8 cellular contexts compared by ENCODE assay signal in the genomic region with DNA sequence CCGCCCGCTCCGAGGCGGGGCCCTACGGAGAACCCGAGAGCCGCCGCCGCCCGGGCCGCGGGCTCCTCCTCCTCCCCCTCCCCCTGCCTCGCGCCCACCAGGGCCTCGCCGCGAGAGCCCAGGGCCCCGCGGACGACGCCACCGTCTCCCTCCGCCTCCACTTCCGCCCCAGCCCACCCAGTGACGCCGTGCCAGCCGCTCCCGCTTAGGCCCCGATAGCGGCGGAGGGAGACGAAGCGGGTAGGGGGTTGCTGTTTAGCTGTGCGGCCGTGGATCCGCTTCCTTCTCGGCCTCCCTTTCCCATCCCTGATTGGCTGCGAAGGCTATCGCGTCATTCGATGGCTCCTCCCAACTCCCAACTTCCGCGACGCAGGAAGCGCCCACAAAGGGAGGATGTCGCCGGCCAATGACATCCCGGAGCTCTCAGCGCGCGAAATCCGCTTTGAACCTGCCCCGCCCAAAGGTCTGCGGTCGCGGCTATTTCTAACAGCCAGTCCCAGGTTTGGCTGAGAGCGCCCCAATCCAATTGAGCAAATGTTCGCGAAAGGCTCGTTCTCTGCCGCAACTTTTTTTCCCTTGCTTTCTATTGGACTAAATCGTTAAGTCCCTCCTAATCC. TPM values are rescaled to one million over a fixed set of nuclear protein-coding genes. Genes with fewer than 3 reads are reported as not detected.
DNase-seq lines count a peak whose midpoint lies in the region; TF ChIP-seq lines count a peak whose summit lies in the region.

A gene (minus strand): TSS at position 277 of the 617 bp plus-strand sequence. CDS start 304 bp downstream, outside the sequence.

- no peaks in the 10 kb centered on the region for H3K27me3 ChIP-seq in H9 (ENCODE audit: insufficient read depth, low read length)
- H3K27me3 ChIP-seq in MG63, result no peaks in the 10 kb centered on the region

- H2BK12ac ChIP-seq in H9 (ENCODE audit: insufficient read length, low read depth, low read length), result no peak within 1 kb of the TSS

- H2AK5ac ChIP-seq in H9 (ENCODE audit: insufficient read length, low read length), result no peak within 1 kb of the TSS

- peak within 1 kb of the TSS; percentile 62 for H4K8ac ChIP-seq in H9 (replicated peaks; ENCODE audit: insufficient read length, low read depth, low read length)

- peak within 1 kb of the TSS; percentile 85 for H2BK5ac ChIP-seq in H9 (ENCODE audit: insufficient read length, low read length)

- H3K9me3 Mint-ChIP-seq in H9 (no peaks in the 10 kb centered on the region), nephron (no peaks in the 10 kb centered on the region)
- H3K9me3 Mint-ChIP-seq in stimulated activated naive CD8-positive, alpha-beta T cell treated with anti-CD3 and anti-CD28 coated beads, Interleukin-15, Interleukin-2, amounts not matched to agents 100 ng/mL and 50 ng/mL, for 24 hours, result no peaks in the 10 kb centered on the region

- peak within 1 kb of the TSS; percentile 100 for H3K27ac Mint-ChIP-seq in H9
- peak within 1 kb of the TSS; percentile 97 to 100 (median 100) for H3K27ac Mint-ChIP-seq in nephron
- peak within 1 kb of the TSS; percentile 100 for H3K27ac Mint-ChIP-seq in stimulated activated naive CD8-positive, alpha-beta T cell treated with anti-CD3 and anti-CD28 coated beads, Interleukin-15, Interleukin-2, amounts not matched to agents 100 ng/mL and 50 ng/mL, for 24 hours

- H3K9ac ChIP-seq in H9 (ENCODE audit: extremely low read depth, insufficient read length, low read length), result peak within 1 kb of the TSS; percentile 98

- peaks cover 8% of the 10 kb centered on the region for H3K23me2 ChIP-seq in H9 (ENCODE audit: insufficient read length, low read depth, low read length, poor library complexity, severe bottlenecking)

- no CpG with 5 or more reads among the region's 62 CpGs for WGBS in H9 (ENCODE audit: extremely low coverage, insufficient read length, low lambda C conversion rate)

- H4K20me1 ChIP-seq in H9 (ENCODE audit: control insufficient read depth, insufficient read depth, insufficient read length), result no peaks in the 10 kb centered on the region

- no peaks in the 10 kb centered on the region for H3K79me1 ChIP-seq in H9 (ENCODE audit: insufficient read depth, low read depth, low read length, poor library complexity, severe bottlenecking)

- H3K18ac ChIP-seq in H9 (ENCODE audit: insufficient read length, low read depth, low read length), result peak within 1 kb of the TSS; percentile 98

- peak within 1 kb of the TSS; percentile 98 for H3K14ac ChIP-seq in H9 (ENCODE audit: insufficient read depth, low read length)

- peaks cover 36% of the 10 kb centered on the region for H3K36me3 ChIP-seq in MG63

- H4K5ac ChIP-seq in H9 (ENCODE audit: insufficient read length, low read depth, low read length), result peak within 1 kb of the TSS; percentile 85

- peak; percentile 98 for DNase-seq in ELR (ENCODE audit: low read depth)
- DNase-seq in H9, result peak; percentile 98
- DNase-seq in MG63, result peak; percentile 98
- peak; percentile 93 for DNase-seq in SHP77 treated with DMSO at 0.1 percent for 48 hours (lab: John Stamatoyannopoulos, UW)
- peak; percentile 98 for DNase-seq in activated effector memory CD4-positive, alpha-beta T cell treated with anti-CD3 and anti-CD28 coated beads, Interleukin-2, amount 50 U/mL, for 16 hours
- DNase-seq in fibroblast of the aortic adventitia (ENCODE audit: low read depth), result peak; percentile 99

- no peak within 1 kb of the TSS for H2AFZ ChIP-seq in H9 (ENCODE audit: low read length)

- H3K4me1 Mint-ChIP-seq in H9 (peaks cover 32 to 37% of the 10 kb centered on the region in 2 experiments), nephron (peaks cover 38% of the 10 kb centered on the region)
- peaks cover 65% of the 10 kb centered on the region for H3K4me1 Mint-ChIP-seq in stimulated activated naive CD8-positive, alpha-beta T cell treated with anti-CD3 and anti-CD28 coated beads, Interleukin-15, Interleukin-2, amounts not matched to agents 100 ng/mL and 50 ng/mL, for 24 hours (ENCODE audit: low read depth)

- no peak within 1 kb of the TSS for H2BK15ac ChIP-seq in H9 (ENCODE audit: low read depth, low read length)

- no peak within 1 kb of the TSS for H2BK20ac ChIP-seq in H9 (ENCODE audit: low read depth, low read length, poor library complexity, severe bottlenecking)

- peak within 1 kb of the TSS; percentile 64 for H3K56ac ChIP-seq in H9 (ENCODE audit: insufficient read length, low read depth, low read length)

- peak within 1 kb of the TSS; percentile 75; the same call in 1 of the 2 replicates for H3K4ac ChIP-seq in H9 (ENCODE audit: low read depth, low read length)

- H3K4me3 ChIP-seq in MG63 (peak within 1 kb of the TSS; percentile 98), fibroblast of the aortic adventitia (ENCODE audit: low read depth, low read length) (peak within 1 kb of the TSS; percentile 87)

- H3T11ph ChIP-seq in H9 (ENCODE audit: low read length), result peak within 1 kb of the TSS; percentile 96

- H3K36me3 Mint-ChIP-seq in H9 (ENCODE audit: insufficient read depth in 1 of 3, low read depth in 3 of 3) (peaks cover 14 to 43% (median 28%) of the 10 kb centered on the region in 3 experiments; a peak in 6 of 7 replicates), nephron (ENCODE audit: low read depth) (peaks cover 25% of the 10 kb centered on the region)
- peaks cover 66% of the 10 kb centered on the region for H3K36me3 Mint-ChIP-seq in stimulated activated naive CD8-positive, alpha-beta T cell treated with anti-CD3 and anti-CD28 coated beads, Interleukin-15, Interleukin-2, amounts not matched to agents 100 ng/mL and 50 ng/mL, for 24 hours (ENCODE audit: low read depth)

- H3K79me2 ChIP-seq in H9 (ENCODE audit: insufficient read depth, low read length), result peaks cover 20% of the 10 kb centered on the region; the same call in 1 of the 2 replicates

- peak within 1 kb of the TSS; percentile 93 for H3K4me2 ChIP-seq in H9 (ENCODE audit: insufficient read depth, insufficient read length, low read length)

- peak within 1 kb of the TSS; percentile 73 for H4K91ac ChIP-seq in H9 (ENCODE audit: insufficient read length, low read depth, low read length)

- H3K4me1 ChIP-seq in H9 (ENCODE audit: insufficient read depth, low read length), result no peaks in the 10 kb centered on the region

- H3K27me3 Mint-ChIP-seq in H9 (ENCODE audit: low read depth), result no peaks in the 10 kb centered on the region
- no peaks in the 10 kb centered on the region for H3K27me3 Mint-ChIP-seq in nephron (ENCODE audit: low read depth)
- no peaks in the 10 kb centered on the region for H3K27me3 Mint-ChIP-seq in stimulated activated naive CD8-positive, alpha-beta T cell treated with anti-CD3 and anti-CD28 coated beads, Interleukin-15, Interleukin-2, amounts not matched to agents 100 ng/mL and 50 ng/mL, for 24 hours

- H3K23ac ChIP-seq in H9 (ENCODE audit: insufficient read length, low read depth, low read length), result no peak within 1 kb of the TSS

- peak within 1 kb of the TSS; percentile 95 for H3K27ac ChIP-seq in H9 (ENCODE audit: insufficient read length, low read depth, low read length)

- TF ChIP-seq CTCF in H9 (conservative IDR thresholded peaks at IDR 0.05) (no peak), fibroblast of the aortic adventitia (IDR thresholded peaks at IDR 0.05; ENCODE audit: insufficient read depth, low read length) (no peak), nephron (IDR thresholded peaks at IDR 0.05; ENCODE audit: unreplicated experiment in 3 of 3) (no peak)

- H3K9me3 ChIP-seq in H9 (ENCODE audit: control insufficient read depth, low read depth, low read length) (no peaks in the 10 kb centered on the region), MG63 (no peaks in the 10 kb centered on the region)

- H2BK120ac ChIP-seq in H9 (ENCODE audit: low read depth, low read length, poor library complexity, severe bottlenecking), result peak within 1 kb of the TSS; percentile 98

- H3K4me3 Mint-ChIP-seq in H9, result peak within 1 kb of the TSS; percentile 95 to 98
- H3K4me3 Mint-ChIP-seq in nephron, result peak within 1 kb of the TSS; percentile 99 to 100 (median 100)
- H3K4me3 Mint-ChIP-seq in stimulated activated naive CD8-positive, alpha-beta T cell treated with anti-CD3 and anti-CD28 coated beads, Interleukin-15, Interleukin-2, amounts not matched to agents 100 ng/mL and 50 ng/mL, for 24 hours, result peak within 1 kb of the TSS; percentile 97

RNA-seq across cellular contexts. Expression of the gene that starts here (rescaled TPM):
- total RNA-seq in H9 (2021) (31.5 and 34.1 TPM in 2 replicates), fibroblast of the aortic adventitia (ENCODE audit: low replicate concordance) (19.3 and 26.2 TPM in 2 replicates)
- total RNA-seq in MG63 (2014; rRNA removed; shearing (Covaris generic); ENCODE audit: low replicate concordance), result 16.4 and 16.6 TPM in 2 replicates

Comparison
In these comparisons a context has a peak if more than half of its experiments do, and no peak if none do; other contexts are left out.
1. Peak in every context shown above with its lines: DNase-seq, H3K4me3 ChIP-seq and H3K27ac ChIP-seq.